ENCODE assay signal across 23 cellular contexts in genomic region chr11:107140988-107141387, GRCh38.
"Had no signal": no experiment of that assay in that cellular context is flagged by ENCODE, and none has a peak within 500 bp of the region (broad histone marks: within the 10 kb centered on the region; RNA-seq: fewer than 3 reads in every experiment).

No MANE protein-coding gene starts in this region.

- ATAC-seq: activated CD4-positive, CD25-positive, alpha-beta regulatory T cell treated with anti-CD3 and anti-CD28 coated beads, Interleukin-2, amount 50 U/mL, for 24 hours; activated CD8-positive, alpha-beta T cell treated with anti-CD3 and anti-CD28 coated beads, Interleukin-2, amount 10 ng/mL, durations not matched to agents 7 days and 5 days; Panc1; Right ventricle myocardium inferior had no signal

- DNase-seq: activated CD4-positive, alpha-beta T cell treated with anti-CD3 and anti-CD28 coated beads for 4 hours; activated CD4-positive, alpha-beta T cell treated with anti-CD3 and anti-CD28 coated beads, Interleukin-2, amount 50 U/mL, for 4 hours; activated CD8-positive, alpha-beta memory T cell treated with anti-CD3 and anti-CD28 coated beads, Interleukin-2, amount 50 U/mL, for 48 hours; activated CD8-positive, alpha-beta T cell treated with anti-CD3 and anti-CD28 coated beads, Interleukin-2, amount 10 ng/mL, durations not matched to agents 7 days and 5 days; activated naive CD4-positive, alpha-beta T cell treated with anti-CD3 and anti-CD28 coated beads, Interleukin-2, amount 50 U/mL, for 16 hours; activated naive CD8-positive, alpha-beta T cell treated with anti-CD3 and anti-CD28 coated beads, Interleukin-2, amount 10 ng/mL, durations not matched to agents 7 days and 5 days; activated T-cell treated with anti-CD3 and anti-CD28 coated beads, Interleukin-2, amount 50 U/mL, for 1 hour; adrenal gland; NCI-H1092; NCI-H1417; NCI-H1930; NCI-H345; NCI-H510A treated with DMSO at 0.1 percent for 48 hours; NCI-H748 treated with DMSO at 0.1 percent for 48 hours; NK-92 treated with Interleukin-12 subunit alpha and Interleukin-12 subunit beta, amount 100 ng/mL, for 24 hours; OCI-M1; RPMI8226; SK-N-SH had no signal

- H3K36me3 ChIP-seq: adrenal gland, breast epithelium had no signal

- H3K4me3 ChIP-seq: adrenal gland, breast epithelium had no signal

- H3K4me1 ChIP-seq: adrenal gland, breast epithelium had no signal

- H3K9ac ChIP-seq: KMS-11, SK-N-SH had no signal

- H3K27me3 ChIP-seq: adrenal gland, breast epithelium had no signal

- H3K9me3 ChIP-seq: SK-N-SH had no signal

- H3K4me2 ChIP-seq: KMS-11, SK-N-SH had no signal

- H3K27ac ChIP-seq: adrenal gland, breast epithelium, KMS-11 had no signal
